In the genomic region with DNA sequence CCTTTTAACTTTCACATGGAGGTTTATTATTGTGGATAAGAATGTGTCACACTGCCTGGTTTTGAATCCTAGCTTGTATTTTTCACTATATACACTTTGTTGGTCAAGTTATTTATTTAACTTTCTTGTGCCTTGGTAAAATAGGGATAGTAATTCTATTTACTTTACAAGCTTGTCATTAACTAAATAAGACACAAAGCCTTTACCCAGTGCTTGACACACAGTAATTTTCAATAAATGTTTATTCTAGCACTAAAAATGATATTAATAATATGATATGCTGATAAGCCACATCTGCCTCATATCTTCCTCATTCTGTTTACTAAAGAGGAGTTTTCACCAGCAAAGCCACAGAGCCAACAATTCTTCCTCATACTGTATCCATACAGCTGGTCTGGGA, we compare ENCODE assay signal across 28 cellular contexts.
"Had no signal": no experiment of that assay in that cellular context is flagged by ENCODE, and none has a peak within 500 bp of the region (broad histone marks: within the 10 kb centered on the region; RNA-seq: fewer than 3 reads in every experiment).

No MANE protein-coding gene starts in this region.

- H3K9me3 Mint-ChIP-seq: naive B cell; natural killer cell; nephron progenitor cell; neural progenitor cell; stimulated activated memory B cell treated with anti-CD40 and anti-IgM and Interleukin-4, amounts not matched to agents 10 μg/mL and 1 μg/mL and 100 μg/mL, for 72 hours; stimulated activated naive CD8-positive, alpha-beta T cell treated with anti-CD3 and anti-CD28 coated beads, Interleukin-15, amount 100 ng/mL, for 72 hours had no signal

- H3K27me3 ChIP-seq: neural progenitor cell, ovary, right atrium auricular region, right lobe of liver, thyroid gland had no signal

- H3K27me3 Mint-ChIP-seq: progenitor cell of endocrine pancreas; stimulated activated naive CD8-positive, alpha-beta T cell treated with anti-CD3 and anti-CD28 coated beads, Interleukin-15, amount 100 ng/mL, for 72 hours had no signal

- H3K4me1 ChIP-seq: left lung had no signal

- H3K36me3 Mint-ChIP-seq: naive B cell; natural killer cell; stimulated activated memory B cell treated with anti-CD40 and anti-IgM and Interleukin-4, amounts not matched to agents 10 μg/mL and 1 μg/mL and 100 μg/mL, for 72 hours had no signal

- ATAC-seq: left colon; left lung; lower lobe of right lung; natural killer cell; right lobe of liver; stimulated activated memory B cell treated with anti-CD40 and anti-IgM and Interleukin-4, amounts not matched to agents 10 μg/mL and 1 μg/mL and 100 μg/mL, for 72 hours; stimulated activated naive CD8-positive, alpha-beta T cell treated with anti-CD3 and anti-CD28 coated beads, Interleukin-15, amount 100 ng/mL, for 72 hours; upper lobe of right lung had no signal

- H3K9ac ChIP-seq: neural progenitor cell had no signal

- H3K4me3 Mint-ChIP-seq: naive B cell; natural killer cell; nephron progenitor cell; neural progenitor cell; stimulated activated memory B cell treated with anti-CD40 and anti-IgM and Interleukin-4, amounts not matched to agents 10 μg/mL and 1 μg/mL and 100 μg/mL, for 72 hours; stimulated activated naive CD8-positive, alpha-beta T cell treated with anti-CD3 and anti-CD28 coated beads, Interleukin-15, amount 100 ng/mL, for 72 hours had no signal

- H3K4me1 Mint-ChIP-seq: naive B cell; natural killer cell; stimulated activated memory B cell treated with anti-CD40 and anti-IgM and Interleukin-4, amounts not matched to agents 10 μg/mL and 1 μg/mL and 100 μg/mL, for 72 hours; stimulated activated naive CD8-positive, alpha-beta T cell treated with anti-CD3 and anti-CD28 coated beads, Interleukin-15, amount 100 ng/mL, for 72 hours had no signal

- H3K9me3 ChIP-seq: left lung, lower lobe of right lung, neutrophil, ovary, right atrium auricular region, right lobe of liver, thyroid gland, upper lobe of right lung had no signal

- DNase-seq: hippocampal formation; kidney; left colon; left lung; lower lobe of right lung; mammary epithelial cell; mesenchymal stem cell; naive B cell; natural killer cell; nephron progenitor cell; ovary; right lobe of liver; stimulated activated CD4-positive, alpha-beta T cell treated with anti-CD3 and anti-CD28 coated beads, Interleukin-1b, Interleukin-23, amount 100 ng/mL, for 48 hours; stimulated activated CD4-positive, alpha-beta T cell treated with anti-CD3 and anti-CD28 coated beads, Interleukin-2, amount 100 ng/mL, for 48 hours; stimulated activated CD4-positive, alpha-beta T cell treated with anti-CD3 and anti-CD28 coated beads, Interleukin-4, amount 100 ng/mL, for 4 hours; stimulated activated CD8-positive, alpha-beta memory T cell treated with anti-CD3 and anti-CD28 coated beads, Interleukin-4, amount 100 ng/mL, for 48 hours; stimulated activated naive CD4-positive, alpha-beta T cell treated with Interleukin-2 at 50 U/mL for 16 hours; stimulated activated naive CD8-positive, alpha-beta T cell treated with anti-CD3 and anti-CD28 coated beads, Interleukin-15, amount 100 ng/mL, for 72 hours; substantia nigra; thyroid gland; trophoblast cell; upper lobe of right lung had no signal

- H3K27ac ChIP-seq: left lung, lower lobe of right lung, neural progenitor cell, neutrophil, ovary, right atrium auricular region, right lobe of liver, thyroid gland, upper lobe of right lung had no signal

- H3K27ac Mint-ChIP-seq: naive B cell; natural killer cell; nephron progenitor cell; neural progenitor cell; progenitor cell of endocrine pancreas; stimulated activated memory B cell treated with anti-CD40 and anti-IgM and Interleukin-4, amounts not matched to agents 10 μg/mL and 1 μg/mL and 100 μg/mL, for 72 hours; stimulated activated naive CD8-positive, alpha-beta T cell treated with anti-CD3 and anti-CD28 coated beads, Interleukin-15, amount 100 ng/mL, for 72 hours had no signal

- H3K36me3 ChIP-seq: left lung, neutrophil, ovary, right atrium auricular region, right lobe of liver, thyroid gland, upper lobe of right lung had no signal

- H3K4me3 ChIP-seq: left lung, lower lobe of right lung, neural progenitor cell, ovary, right atrium auricular region, right lobe of liver, smooth muscle cell, thyroid gland, upper lobe of right lung had no signal
